ENCODE assay signal across 22 cellular contexts in the genomic region with DNA sequence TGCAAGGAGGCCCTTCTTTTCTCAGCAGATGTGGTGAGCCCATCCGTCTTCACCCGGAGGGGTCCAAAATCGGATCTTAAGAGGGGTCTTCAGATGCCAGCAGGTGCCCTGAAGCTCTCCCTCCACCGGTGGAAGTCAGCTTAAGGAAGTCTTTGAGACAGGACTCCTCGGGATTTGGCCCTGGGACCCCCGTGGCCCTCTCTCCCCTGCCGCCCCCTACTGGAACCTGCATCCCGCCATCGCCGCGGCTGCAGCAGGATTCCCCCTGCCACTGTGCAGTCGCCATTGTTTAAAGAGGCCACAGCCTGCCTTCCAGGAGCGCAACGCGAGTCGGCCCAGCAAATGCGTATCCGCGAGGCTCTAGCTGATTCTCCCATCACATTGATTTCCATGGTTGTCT.
"Had no signal": no experiment of that assay in that cellular context is flagged by ENCODE, and none has a peak within 500 bp of the region (broad histone marks: within the 10 kb centered on the region; RNA-seq: fewer than 3 reads in every experiment).

No MANE protein-coding gene starts in this region.

- H3K27me3 ChIP-seq: thyroid gland had no signal

- H3K36me3 ChIP-seq: left ventricle myocardium inferior, prostate gland, stomach, thyroid gland had no signal

- ATAC-seq: left colon; mucosa of descending colon; natural killer cell treated with Interleukin-12 subunit alpha and Interleukin-12 subunit beta and Interleukin-15 and Interleukin-18, amount 100 ng/mL, for 72 hours; right cardiac atrium; stimulated activated effector memory CD8-positive, alpha-beta T cell treated with anti-CD3 and anti-CD28 coated beads, Interleukin-12 subunit alpha, Interleukin-12 subunit beta, amount 100 ng/mL, for 72 hours had no signal

- H3K9me3 ChIP-seq: left ventricle myocardium inferior, mucosa of descending colon, prostate gland, stomach, thyroid gland had no signal

- H3K4me3 ChIP-seq: left ventricle myocardium inferior, lung, mucosa of descending colon, prostate gland, skin epidermis, stomach, thyroid gland had no signal

- H3K27ac ChIP-seq: left ventricle myocardium inferior, prostate gland, skin epidermis, stomach, thyroid gland had no signal

- DNase-seq: caudate nucleus; cerebellar nuclear complex; cortex of kidney; immature natural killer cell; islet precursor cell; kidney glomerular epithelial cell; left colon; left ventricle myocardium inferior; mucosa of descending colon; naive B cell; right cardiac atrium; stimulated activated CD4-positive, alpha-beta T cell treated with anti-CD3 and anti-CD28 coated beads, Interleukin-12 subunit alpha, Interleukin-12 subunit beta, amount 100 ng/mL, for 4 hours; stimulated activated CD4-positive, alpha-beta T cell treated with anti-CD3 and anti-CD28 coated beads, Interleukin-2, amount 100 ng/mL, for 24 hours; stimulated activated CD4-positive, alpha-beta T cell treated with anti-CD3 and anti-CD28 coated beads, Interleukin-4, amount 100 ng/mL, for 24 hours; stimulated activated naive CD4-positive, alpha-beta T cell treated with Interleukin-2 at 50 U/mL for 16 hours; stomach; thyroid gland had no signal

- H3K4me1 ChIP-seq: prostate gland, thyroid gland had no signal
